In the genomic region with DNA sequence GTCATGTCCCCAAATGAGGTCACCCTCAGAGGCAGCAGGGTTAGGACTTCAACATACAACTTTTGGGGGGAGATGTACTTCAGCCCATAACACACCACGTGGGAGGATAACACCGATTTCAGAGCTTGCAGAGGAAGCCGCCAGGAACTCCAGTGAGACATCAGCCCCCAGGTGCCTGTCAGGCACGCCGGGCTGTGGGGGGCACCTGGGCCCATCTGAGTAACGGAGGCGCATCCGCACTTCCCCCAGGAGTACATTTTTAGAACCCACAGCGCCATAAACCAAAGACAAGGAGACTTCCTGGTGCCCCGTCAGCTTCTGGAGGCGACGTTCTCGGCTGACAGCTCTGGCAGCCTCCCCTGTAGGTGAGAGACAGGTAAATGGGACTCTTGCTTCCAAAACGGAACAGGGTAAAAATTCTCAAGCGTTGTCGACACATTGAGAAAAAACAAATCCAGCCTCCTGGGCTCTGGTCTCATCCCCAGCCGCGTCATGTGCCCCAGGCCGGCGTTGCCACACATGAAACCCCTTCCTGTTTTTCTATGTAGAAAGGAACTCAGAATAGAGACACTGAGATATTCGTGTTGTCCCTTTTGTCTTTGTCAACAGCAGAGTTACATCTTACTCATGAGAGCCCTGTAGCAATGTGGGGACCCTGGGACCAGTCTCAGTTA, we compare ENCODE assay signal across 9 cellular contexts.
DNase-seq lines count a peak whose midpoint lies in the region; ATAC-seq lines count a peak whose summit lies in the region.
"Had no signal": no experiment of that assay in that cellular context is flagged by ENCODE, and none has a peak within 500 bp of the region (broad histone marks: within the 10 kb centered on the region; RNA-seq: fewer than 3 reads in every experiment).

No MANE protein-coding gene starts in this region.

- POLR2A ChIA-PET in activated CD4-positive, alpha-beta T cell treated with anti-CD3 and anti-CD28 coated beads, Interleukin-2, amount 10 ng/mL, durations not matched to agents 7 days and 5 days (lab: Charles Lee) = no interaction called here

- peaks cover 30% of the 10 kb centered on the region for H3K4me1 Mint-ChIP-seq in activated CD4-positive, alpha-beta T cell treated with anti-CD3 and anti-CD28 coated beads, Interleukin-2, amount 10 ng/mL, durations not matched to agents 7 days and 5 days

- CTCF ChIA-PET in activated CD4-positive, alpha-beta T cell treated with anti-CD3 and anti-CD28 coated beads, Interleukin-2, amount 10 ng/mL, durations not matched to agents 7 days and 5 days (lab: Charles Lee) = interaction anchor here (0.6 to 2.7 kb wide), 4 partner anchors 9 to 21 kb away, joined by 3 to 10 read pairs (median 6); no protein-coding TSS in a partner anchor

- H3K27me3 Mint-ChIP-seq in activated CD4-positive, alpha-beta T cell treated with anti-CD3 and anti-CD28 coated beads, Interleukin-2, amount 10 ng/mL, durations not matched to agents 7 days and 5 days = no peaks in the 10 kb centered on the region

- peaks cover 2% of the 10 kb centered on the region for H3K36me3 Mint-ChIP-seq in activated CD4-positive, alpha-beta T cell treated with anti-CD3 and anti-CD28 coated beads, Interleukin-2, amount 10 ng/mL, durations not matched to agents 7 days and 5 days (ENCODE audit: low read depth)

- peak; percentile 23 for DNase-seq in ELF-1 (ENCODE audit: low read depth, low spot score)
- DNase-seq in activated CD4-positive, alpha-beta T cell treated with anti-CD3 and anti-CD28 coated beads, Interleukin-2, amount 10 ng/mL, durations not matched to agents 7 days and 5 days = peak; percentile 63
- DNase-seq in effector CD4-positive, alpha-beta T cell = peak; percentile 12
- no peak for DNase-seq in sciatic nerve (ENCODE audit: low spot score)
- DNase-seq in DMS53 (lab: John Stamatoyannopoulos, UW) = no peak
- DNase-seq in D341Med (ENCODE audit: low spot score) = no peak

- H3K9me3 Mint-ChIP-seq in activated CD4-positive, alpha-beta T cell treated with anti-CD3 and anti-CD28 coated beads, Interleukin-2, amount 10 ng/mL, durations not matched to agents 7 days and 5 days = no peaks in the 10 kb centered on the region

- ATAC-seq in sciatic nerve (peak; percentile 9), GM18873 (IDR thresholded peaks at IDR 0.05; ENCODE audit: low FRiP score, unreplicated experiment) (no peak), HG02884 (IDR thresholded peaks at IDR 0.05; ENCODE audit: unreplicated experiment) (no peak)
- ATAC-seq: SK-N-SH treated with all-trans-retinoic acid at 6 μM for 48 hours had no signal

- intact Hi-C loops in sciatic nerve (cut with DNase I) = loop anchor here (10.0 kb wide), 1 partner anchor 92 kb away; the partner anchor contains the start of gene PDE9A

- peak overlapping the region; percentile 33 for H3K4me3 Mint-ChIP-seq in activated CD4-positive, alpha-beta T cell treated with anti-CD3 and anti-CD28 coated beads, Interleukin-2, amount 10 ng/mL, durations not matched to agents 7 days and 5 days

- H3K27ac Mint-ChIP-seq in activated CD4-positive, alpha-beta T cell treated with anti-CD3 and anti-CD28 coated beads, Interleukin-2, amount 10 ng/mL, durations not matched to agents 7 days and 5 days = peak overlapping the region; percentile 98

Comparison
In these comparisons a context has a peak if more than half of its experiments do, and no peak if none do; other contexts are left out.
1. DNase-seq: peak in ELF-1 (single experiment), activated CD4-positive, alpha-beta T cell treated with anti-CD3 and anti-CD28 coated beads, Interleukin-2, amount 10 ng/mL, durations not matched to agents 7 days and 5 days (single experiment) and effector CD4-positive, alpha-beta T cell (single experiment); none in sciatic nerve (single experiment), DMS53 (single experiment) and D341Med (single experiment).